In the genomic region with DNA sequence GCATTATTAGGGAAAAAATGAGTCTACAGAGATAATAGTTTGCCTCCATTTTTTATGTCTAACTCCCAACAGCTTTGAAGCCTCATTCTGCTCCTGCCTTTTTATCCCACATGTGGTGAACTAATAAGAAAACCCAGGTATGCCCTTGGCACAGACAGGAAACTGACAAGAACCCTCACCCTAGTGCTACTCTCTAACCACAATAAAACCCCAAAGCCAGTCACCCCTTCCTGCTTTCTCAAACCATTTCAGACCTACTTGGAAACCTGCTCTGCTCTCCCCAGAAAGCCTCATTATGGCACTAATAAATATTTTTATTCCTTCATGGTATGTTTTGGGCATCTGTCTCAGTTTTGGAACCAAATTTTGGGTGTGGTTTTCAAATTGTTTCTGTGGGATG, we compare ENCODE assay signal across 25 cellular contexts. TPM values are rescaled to one million over a fixed set of nuclear protein-coding genes. Genes with fewer than 3 reads are reported as not detected.
DNase-seq lines count a peak whose midpoint lies in the region; ATAC-seq and TF ChIP-seq lines count a peak whose summit lies in the region.
"Had no signal": no experiment of that assay in that cellular context is flagged by ENCODE, and none has a peak within 500 bp of the region (broad histone marks: within the 10 kb centered on the region; RNA-seq: fewer than 3 reads in every experiment).

No MANE protein-coding gene starts in this region.

- peaks cover 34% of the 10 kb centered on the region for H3K27me3 Mint-ChIP-seq in activated CD8-positive, alpha-beta memory T cell treated with anti-CD3 and anti-CD28 coated beads, Interleukin-2, amount 10 ng/mL, durations not matched to agents 7 days and 5 days
- H3K27me3 Mint-ChIP-seq in T-helper 17 cell, result peaks cover 13% of the 10 kb centered on the region
- H3K27me3 Mint-ChIP-seq in memory B cell, result peaks cover 7% of the 10 kb centered on the region

- H3K9me3 Mint-ChIP-seq in activated CD8-positive, alpha-beta memory T cell treated with anti-CD3 and anti-CD28 coated beads, Interleukin-2, amount 10 ng/mL, durations not matched to agents 7 days and 5 days (ENCODE audit: low read depth), result no peaks in the 10 kb centered on the region
- H3K9me3 Mint-ChIP-seq in memory B cell, result peaks cover 1% of the 10 kb centered on the region
- H3K9me3 Mint-ChIP-seq: HFFc6 had no signal

- CTCF ChIA-PET in activated CD8-positive, alpha-beta memory T cell treated with anti-CD3 and anti-CD28 coated beads, Interleukin-2, amount 10 ng/mL, durations not matched to agents 7 days and 5 days (lab: Charles Lee), result interaction anchor here (1.6 to 3.8 kb wide), 3 partner anchors 11 to 57 kb away, joined by 7 to 20 read pairs (median 19); no protein-coding TSS in a partner anchor

- no peak overlapping the region for H3K9ac ChIP-seq in DND-41 (ENCODE audit: low read depth, low read length)
- H3K9ac ChIP-seq: BLaER1 treated with 17β-estradiol and CSF1 and Interleukin-3, amounts not matched to agents 10 nM and 100 nM had no signal

- H3K4me1 ChIP-seq in DND-41 (ENCODE audit: insufficient read depth, low read length), result peaks cover 8% of the 10 kb centered on the region; the same call in 1 of the 2 replicates

- H2AFZ ChIP-seq in DND-41 (ENCODE audit: low read depth, low read length), result no peak overlapping the region

- H3K79me2 ChIP-seq in DND-41 (ENCODE audit: insufficient read depth, low read length), result no peaks in the 10 kb centered on the region

- peak overlapping the region; percentile 47 for H3K27ac Mint-ChIP-seq in activated CD8-positive, alpha-beta memory T cell treated with anti-CD3 and anti-CD28 coated beads, Interleukin-2, amount 10 ng/mL, durations not matched to agents 7 days and 5 days
- H3K27ac Mint-ChIP-seq in T-helper 17 cell (no peak overlapping the region), memory B cell (no peak overlapping the region)
- H3K27ac Mint-ChIP-seq: HFFc6 had no signal

- no peak overlapping the region for H3K4me2 ChIP-seq in DND-41 (ENCODE audit: insufficient read depth, low read length)
- H3K4me2 ChIP-seq: A549 had no signal

- no peaks in the 10 kb centered on the region for H3K36me3 ChIP-seq in DND-41 (ENCODE audit: insufficient read depth, low read length)
- H3K36me3 ChIP-seq: BLaER1 treated with 17β-estradiol and CSF1 and Interleukin-3, amounts not matched to agents 10 nM and 100 nM; MG63 had no signal

- DNase-seq in activated CD8-positive, alpha-beta memory T cell treated with anti-CD3 and anti-CD28 coated beads, Interleukin-2, amount 10 ng/mL, durations not matched to agents 7 days and 5 days, result peak; percentile 75
- DNase-seq in activated CD8-positive, alpha-beta memory T cell treated with anti-CD3 and anti-CD28 coated beads, Interleukin-2, amount 50 U/mL, for 4 hours, result no peak
- DNase-seq in DND-41, result peak; percentile 49
- no peak for DNase-seq in T-helper 17 cell
- no peak for DNase-seq in memory B cell (ENCODE audit: low spot score in 2 of 2)
- DNase-seq in NCI-H69 (lab: John Stamatoyannopoulos, UW), result no peak
- DNase-seq: H7, HFFc6, IMR-90, Karpas-422, MG63, NCI-H1092, NCI-H1436 treated with DMSO at 0.1 percent for 48 hours, NCI-H2029, NCI-H2171, NCI-H446, NCI-H526 treated with DMSO at 0.1 percent for 48 hours had no signal

- no peaks in the 10 kb centered on the region for H3K27me3 ChIP-seq in DND-41 (ENCODE audit: insufficient read depth, low read length, poor library complexity)
- H3K27me3 ChIP-seq: BLaER1 treated with 17β-estradiol and CSF1 and Interleukin-3, amounts not matched to agents 10 nM and 100 nM had no signal

- H3K9me3 ChIP-seq in DND-41 (ENCODE audit: insufficient read depth, low read length, severe bottlenecking), result no peaks in the 10 kb centered on the region
- H3K9me3 ChIP-seq in T-helper 17 cell (ENCODE audit: control insufficient read depth, low read length, poor library complexity, severe bottlenecking), result no peaks in the 10 kb centered on the region
- H3K9me3 ChIP-seq: A549, MG63 had no signal

- peak overlapping the region; percentile 4 for H3K4me3 Mint-ChIP-seq in activated CD8-positive, alpha-beta memory T cell treated with anti-CD3 and anti-CD28 coated beads, Interleukin-2, amount 10 ng/mL, durations not matched to agents 7 days and 5 days
- H3K4me3 Mint-ChIP-seq in T-helper 17 cell (peak overlapping the region; percentile 13), memory B cell (no peak overlapping the region)
- H3K4me3 Mint-ChIP-seq: HFFc6 had no signal

- ATAC-seq in activated CD8-positive, alpha-beta memory T cell treated with anti-CD3 and anti-CD28 coated beads, Interleukin-2, amount 10 ng/mL, durations not matched to agents 7 days and 5 days, result peak; percentile 70
- ATAC-seq in DND-41 (ENCODE audit: insufficient read depth, low read depth), result peak; percentile 95
- ATAC-seq in T-helper 17 cell, result peak; percentile 66
- peak; percentile 41 for ATAC-seq in memory B cell (ENCODE audit: low read depth)
- ATAC-seq in HG02623 (IDR thresholded peaks at IDR 0.05; ENCODE audit: unreplicated experiment), result no peak
- ATAC-seq: A549, Right ventricle myocardium inferior had no signal

- no peak overlapping the region for H3K27ac ChIP-seq in DND-41 (ENCODE audit: low read length)
- H3K27ac ChIP-seq: A549; BLaER1 treated with 17β-estradiol and CSF1 and Interleukin-3, amounts not matched to agents 10 nM and 100 nM; HL-60 had no signal

- no peaks in the 10 kb centered on the region for H3K36me3 Mint-ChIP-seq in activated CD8-positive, alpha-beta memory T cell treated with anti-CD3 and anti-CD28 coated beads, Interleukin-2, amount 10 ng/mL, durations not matched to agents 7 days and 5 days
- H3K36me3 Mint-ChIP-seq in T-helper 17 cell (ENCODE audit: low read depth) (no peaks in the 10 kb centered on the region), memory B cell (peaks cover 2% of the 10 kb centered on the region)

- TF ChIP-seq CTCF in DND-41 (IDR thresholded peaks at IDR 0.05; ENCODE audit: borderline replicate concordance, extremely low read depth, low read length, poor library complexity, severe bottlenecking), result no peak

- H4K20me1 ChIP-seq in DND-41 (ENCODE audit: insufficient read depth, low read length), result no peaks in the 10 kb centered on the region
- H4K20me1 ChIP-seq: BLaER1 treated with 17β-estradiol and CSF1 and Interleukin-3, amounts not matched to agents 10 nM and 100 nM had no signal

- H3K4me1 Mint-ChIP-seq in activated CD8-positive, alpha-beta memory T cell treated with anti-CD3 and anti-CD28 coated beads, Interleukin-2, amount 10 ng/mL, durations not matched to agents 7 days and 5 days, result peaks cover 6% of the 10 kb centered on the region
- peaks cover 11% of the 10 kb centered on the region for H3K4me1 Mint-ChIP-seq in T-helper 17 cell
- peaks cover 12% of the 10 kb centered on the region for H3K4me1 Mint-ChIP-seq in memory B cell

- no peak overlapping the region for H3K4me3 ChIP-seq in DND-41 (ENCODE audit: low read depth in 1 of 2, low read length in 2 of 2)
- H3K4me3 ChIP-seq: A549; BLaER1 treated with 17β-estradiol and CSF1 and Interleukin-3, amounts not matched to agents 10 nM and 100 nM; MG63 had no signal

RNA-seq across cellular contexts. Expression of a gene that starts 3.9 kb away (rescaled TPM):
- not detected for total RNA-seq in activated CD8-positive, alpha-beta memory T cell treated with anti-CD3 and anti-CD28 coated beads, Interleukin-2, amount 10 ng/mL, durations not matched to agents 7 days and 5 days
- total RNA-seq in T-helper 17 cell, result not detected
- total RNA-seq: HFFc6, IMR-90, OCI-LY7, Right ventricle myocardium inferior had no signal

RNA-seq across cellular contexts. Expression of a gene that starts 45.2 kb away (rescaled TPM):
- total RNA-seq in activated CD8-positive, alpha-beta memory T cell treated with anti-CD3 and anti-CD28 coated beads, Interleukin-2, amount 10 ng/mL, durations not matched to agents 7 days and 5 days, result not detected
- total RNA-seq in T-helper 17 cell, result not detected
- total RNA-seq: H7, HFFc6, HT1080, IMR-90, OCI-LY7, Right ventricle myocardium inferior, SK-MEL-5 had no signal

Comparison
In these comparisons a context has a peak if more than half of its experiments do, and no peak if none do; other contexts are left out.
1. DNase-seq: peak in activated CD8-positive, alpha-beta memory T cell treated with anti-CD3 and anti-CD28 coated beads, Interleukin-2, amount 10 ng/mL, durations not matched to agents 7 days and 5 days (single experiment) and DND-41 (single experiment); none in activated CD8-positive, alpha-beta memory T cell treated with anti-CD3 and anti-CD28 coated beads, Interleukin-2, amount 50 U/mL, for 4 hours (single experiment), T-helper 17 cell (0 of 3), memory B cell (0 of 2) and NCI-H69 (single experiment).